In genomic region chr22:42716649-42717127, GRCh38 we compare ENCODE assay signal across 1 cellular context.
TF ChIP-seq lines count a peak whose summit lies in the region.

No MANE protein-coding gene starts in this region.

TF ChIP-seq in K562, 482 proteins besides CTCF, POLR2A, EP300 and RAD21 (continued from another document):
- TF ChIP-seq, protein P1, sequence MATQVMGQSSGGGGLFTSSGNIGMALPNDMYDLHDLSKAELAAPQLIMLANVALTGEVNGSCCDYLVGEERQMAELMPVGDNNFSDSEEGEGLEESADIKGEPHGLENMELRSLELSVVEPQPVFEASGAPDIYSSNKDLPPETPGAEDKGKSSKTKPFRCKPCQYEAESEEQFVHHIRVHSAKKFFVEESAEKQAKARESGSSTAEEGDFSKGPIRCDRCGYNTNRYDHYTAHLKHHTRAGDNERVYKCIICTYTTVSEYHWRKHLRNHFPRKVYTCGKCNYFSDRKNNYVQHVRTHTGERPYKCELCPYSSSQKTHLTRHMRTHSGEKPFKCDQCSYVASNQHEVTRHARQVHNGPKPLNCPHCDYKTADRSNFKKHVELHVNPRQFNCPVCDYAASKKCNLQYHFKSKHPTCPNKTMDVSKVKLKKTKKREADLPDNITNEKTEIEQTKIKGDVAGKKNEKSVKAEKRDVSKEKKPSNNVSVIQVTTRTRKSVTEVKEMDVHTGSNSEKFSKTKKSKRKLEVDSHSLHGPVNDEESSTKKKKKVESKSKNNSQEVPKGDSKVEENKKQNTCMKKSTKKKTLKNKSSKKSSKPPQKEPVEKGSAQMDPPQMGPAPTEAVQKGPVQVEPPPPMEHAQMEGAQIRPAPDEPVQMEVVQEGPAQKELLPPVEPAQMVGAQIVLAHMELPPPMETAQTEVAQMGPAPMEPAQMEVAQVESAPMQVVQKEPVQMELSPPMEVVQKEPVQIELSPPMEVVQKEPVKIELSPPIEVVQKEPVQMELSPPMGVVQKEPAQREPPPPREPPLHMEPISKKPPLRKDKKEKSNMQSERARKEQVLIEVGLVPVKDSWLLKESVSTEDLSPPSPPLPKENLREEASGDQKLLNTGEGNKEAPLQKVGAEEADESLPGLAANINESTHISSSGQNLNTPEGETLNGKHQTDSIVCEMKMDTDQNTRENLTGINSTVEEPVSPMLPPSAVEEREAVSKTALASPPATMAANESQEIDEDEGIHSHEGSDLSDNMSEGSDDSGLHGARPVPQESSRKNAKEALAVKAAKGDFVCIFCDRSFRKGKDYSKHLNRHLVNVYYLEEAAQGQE (CRISPR knock-in tag; IDR thresholded peaks at IDR 0.05; ENCODE audit: low read depth), result no peak
